In the genomic region with DNA sequence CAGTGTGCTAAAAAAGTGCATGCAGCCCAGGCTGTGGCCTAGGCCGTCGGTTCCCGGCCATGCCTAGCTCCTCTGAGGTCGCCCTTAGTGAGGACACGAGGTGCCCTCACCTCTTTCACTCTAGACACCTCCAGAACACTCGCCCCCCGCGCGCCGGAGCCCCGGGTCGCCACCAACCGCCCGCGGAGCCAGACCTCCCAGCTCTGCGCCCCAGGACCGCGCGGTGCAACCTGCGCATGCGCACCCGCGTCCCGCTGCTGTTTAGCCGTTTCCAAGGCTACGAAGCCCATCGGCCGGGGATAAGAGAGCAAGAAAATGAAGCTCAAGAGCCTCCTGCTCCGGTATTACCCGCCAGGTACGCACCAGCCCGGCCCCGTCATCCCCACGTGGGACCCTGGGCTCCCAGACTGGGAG, we compare ENCODE assay signal across 8 cellular contexts. TPM values are rescaled to one million over a fixed set of nuclear protein-coding genes. Genes with fewer than 3 reads are reported as not detected.
A peak's percentile ranks its signal among the peaks of the same experiment; 100 is the strongest.
DNase-seq lines count a peak whose midpoint lies in the region; ATAC-seq, FAIRE-seq and TF ChIP-seq lines count a peak whose summit lies in the region.

A gene with protein sequence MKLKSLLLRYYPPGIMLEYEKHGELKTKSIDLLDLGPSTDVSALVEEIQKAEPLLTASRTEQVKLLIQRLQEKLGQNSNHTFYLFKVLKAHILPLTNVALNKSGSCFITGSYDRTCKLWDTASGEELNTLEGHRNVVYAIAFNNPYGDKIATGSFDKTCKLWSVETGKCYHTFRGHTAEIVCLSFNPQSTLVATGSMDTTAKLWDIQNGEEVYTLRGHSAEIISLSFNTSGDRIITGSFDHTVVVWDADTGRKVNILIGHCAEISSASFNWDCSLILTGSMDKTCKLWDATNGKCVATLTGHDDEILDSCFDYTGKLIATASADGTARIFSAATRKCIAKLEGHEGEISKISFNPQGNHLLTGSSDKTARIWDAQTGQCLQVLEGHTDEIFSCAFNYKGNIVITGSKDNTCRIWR (plus strand): TSS at position 257 of the 414 bp plus-strand sequence. CDS start 59 bp downstream, at position 316.

- H3K27ac ChIP-seq in epithelial cell of prostate = peak within 1 kb of the TSS; percentile 18

- no peaks in the 10 kb centered on the region for H3K4me1 ChIP-seq in mucosa of descending colon (ENCODE audit: low read depth)

- peak; percentile 49 for DNase-seq in GM12891 (ENCODE audit: insufficient read length, low spot score)
- DNase-seq in activated CD8-positive, alpha-beta memory T cell treated with anti-CD3 and anti-CD28 coated beads for 24 hours = peak; percentile 70
- DNase-seq in epithelial cell of prostate (ENCODE audit: low read depth, low spot score) = no peak
- peak; percentile 43 to 74 (median 57) for DNase-seq in mucosa of descending colon
- DNase-seq in stimulated activated naive CD8-positive, alpha-beta T cell treated with anti-CD3 and anti-CD28 coated beads, Interleukin-15, amount 100 ng/mL, for 72 hours = peak; percentile 33 to 39
- DNase-seq in SW 1271 (lab: John Stamatoyannopoulos, UW) = no peak

- H3K9me3 Mint-ChIP-seq in stimulated activated naive CD8-positive, alpha-beta T cell treated with anti-CD3 and anti-CD28 coated beads, Interleukin-15, amount 100 ng/mL, for 72 hours = no peaks in the 10 kb centered on the region

- no peaks in the 10 kb centered on the region for H3K9me3 ChIP-seq in mucosa of descending colon

- no peak for FAIRE-seq in GM12891 (lab: Jason Lieb, UNC)

- H3K4me3 ChIP-seq in mucosa of descending colon = no peak within 1 kb of the TSS

- no peak for TF ChIP-seq CTCF in mucosa of descending colon (IDR thresholded peaks at IDR 0.05)

- ATAC-seq in HG03565 (IDR thresholded peaks at IDR 0.05; ENCODE audit: unreplicated experiment) (peak; percentile 63), mucosa of descending colon (peak; percentile 79), GM21515 (IDR thresholded peaks at IDR 0.05; ENCODE audit: unreplicated experiment) (no peak)
- ATAC-seq in stimulated activated naive CD8-positive, alpha-beta T cell treated with anti-CD3 and anti-CD28 coated beads, Interleukin-15, amount 100 ng/mL, for 72 hours = peak; percentile 80

- H3K36me3 ChIP-seq in mucosa of descending colon (ENCODE audit: low read depth) = no peaks in the 10 kb centered on the region

- H3K27ac Mint-ChIP-seq in stimulated activated naive CD8-positive, alpha-beta T cell treated with anti-CD3 and anti-CD28 coated beads, Interleukin-15, amount 100 ng/mL, for 72 hours = no peak within 1 kb of the TSS

- intact Hi-C loops in mucosa of descending colon (cut with DNase I, micrococcal nuclease) = no loop called here

- peak within 1 kb of the TSS; percentile 27 to 54 for H3K4me3 Mint-ChIP-seq in stimulated activated naive CD8-positive, alpha-beta T cell treated with anti-CD3 and anti-CD28 coated beads, Interleukin-15, amount 100 ng/mL, for 72 hours

- H3K27me3 Mint-ChIP-seq in stimulated activated naive CD8-positive, alpha-beta T cell treated with anti-CD3 and anti-CD28 coated beads, Interleukin-15, amount 100 ng/mL, for 72 hours = peaks cover 53% of the 10 kb centered on the region

- no peak for TF ChIP-seq POLR2A in GM12891 (IDR thresholded peaks at IDR 0.05; ENCODE audit: low read depth, low read length)

- no peaks in the 10 kb centered on the region for H3K4me1 Mint-ChIP-seq in stimulated activated naive CD8-positive, alpha-beta T cell treated with anti-CD3 and anti-CD28 coated beads, Interleukin-15, amount 100 ng/mL, for 72 hours

TF ChIP-seq in GM12891, 5 proteins besides CTCF, POLR2A, EP300 and RAD21:
- no peak for TF ChIP-seq TAF1 (IDR thresholded peaks at IDR 0.05; ENCODE audit: low read depth, low read length)

RNA-seq across cellular contexts. Expression of the gene that starts here (rescaled TPM):
- not detected for polyA plus RNA-seq in GM12891 (2012; ENCODE audit: low read depth, missing spikeins)
- total RNA-seq in mucosa of descending colon = not detected

Comparison
In these comparisons a context has a peak if more than half of its experiments do, and no peak if none do; other contexts are left out.
1. Peak in DNase-seq and ATAC-seq in mucosa of descending colon; RNA of the gene not detected or under 1 TPM.
2. DNase-seq: peak in GM12891 (single experiment), activated CD8-positive, alpha-beta memory T cell treated with anti-CD3 and anti-CD28 coated beads for 24 hours (single experiment) and stimulated activated naive CD8-positive, alpha-beta T cell treated with anti-CD3 and anti-CD28 coated beads, Interleukin-15, amount 100 ng/mL, for 72 hours (2 of 2); none in epithelial cell of prostate (single experiment) and SW 1271 (0 of 2).